Comparison of ENCODE assay signal across 4 cellular contexts in the genomic region with DNA sequence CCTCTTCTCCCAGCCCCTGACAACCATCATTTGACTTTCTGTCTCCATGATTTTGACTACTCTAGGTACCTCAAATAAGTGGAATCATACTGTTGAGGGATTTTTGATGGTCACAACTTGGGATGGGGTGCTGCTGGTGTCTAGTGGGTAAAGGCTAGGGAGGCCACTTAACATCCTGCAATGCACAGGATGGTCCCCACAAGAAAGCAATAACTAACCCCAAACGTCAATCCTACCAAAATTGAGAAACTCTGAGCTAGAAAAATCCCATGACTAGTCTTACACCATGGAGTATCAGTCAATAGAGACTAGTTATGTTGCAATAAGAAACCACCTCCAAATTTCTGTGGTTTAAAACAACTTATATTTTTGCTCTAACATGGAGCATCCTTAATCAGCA. TPM values are rescaled to one million over a fixed set of nuclear protein-coding genes. Genes with fewer than 3 reads are reported as not detected.
"Had no signal": no experiment of that assay in that cellular context is flagged by ENCODE, and none has a peak within 500 bp of the region (broad histone marks: within the 10 kb centered on the region; RNA-seq: fewer than 3 reads in every experiment).

No MANE protein-coding gene starts in this region.

RNA-seq across cellular contexts. Expression of a gene that starts 24.3 kb away (rescaled TPM):
- total RNA-seq: LHCN-M2, MCF 10A had no signal

RNA-seq across cellular contexts. Expression of a gene that starts 29.5 kb away (rescaled TPM):
- total RNA-seq: LHCN-M2, M059J, NCI-H460 had no signal
